In the genomic region with DNA sequence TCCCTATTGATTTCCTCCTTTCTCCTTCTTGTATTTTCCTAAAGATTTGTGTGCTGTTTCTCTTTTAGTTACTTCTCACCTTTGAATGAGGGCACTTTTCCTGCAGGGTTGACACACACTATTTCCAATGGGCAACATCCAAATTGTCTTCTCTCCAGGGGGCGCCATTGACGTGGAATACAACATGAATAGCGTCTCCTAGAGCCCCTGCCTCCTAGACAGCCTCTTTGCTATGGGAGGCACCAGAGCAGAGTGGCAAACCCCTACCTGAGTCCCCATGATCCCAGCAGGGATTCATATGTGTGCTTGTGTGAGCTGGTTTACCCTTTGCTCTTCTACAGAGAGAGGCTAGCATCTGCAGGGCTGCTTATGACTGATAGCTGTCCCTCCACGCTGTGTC, we compare ENCODE assay signal across 8 cellular contexts.
A peak's percentile ranks its signal among the peaks of the same experiment; 100 is the strongest.
DNase-seq lines count a peak whose midpoint lies in the region; ATAC-seq and TF ChIP-seq lines count a peak whose summit lies in the region.

No MANE protein-coding gene starts in this region.

- no peak overlapping the region for H3K4me3 Mint-ChIP-seq in chondrocyte (ENCODE audit: unreplicated experiment)

- no peaks in the 10 kb centered on the region for H3K27me3 Mint-ChIP-seq in chondrocyte (ENCODE audit: low read depth)

- H3K36me3 ChIP-seq in left lung, result no peaks in the 10 kb centered on the region

- TF ChIP-seq CTCF in chondrocyte (IDR thresholded peaks at IDR 0.05) (peak; percentile 76), left lung (IDR thresholded peaks at IDR 0.05) (peak; percentile 28 to 44)

- H3K27ac ChIP-seq in left lung, result no peak overlapping the region

- ATAC-seq in left lung (peak; percentile 92), GM19035 (IDR thresholded peaks at IDR 0.05; ENCODE audit: unreplicated experiment) (no peak), HG03520 (IDR thresholded peaks at IDR 0.05; ENCODE audit: unreplicated experiment) (no peak)

- intact Hi-C loops in left lung (cut with DNase I), result no loop called here

- DNase-seq in GM03348 (ENCODE audit: low spot score) (peak; percentile 40), NCI-H128 (lab: John Stamatoyannopoulos, UW; ENCODE audit: unreplicated experiment) (peak; percentile 18), chondrocyte (ENCODE audit: low spot score) (no peak), left lung (peak in 1 of 2 donors; percentile 55)
- peak; percentile 42 for DNase-seq in activated CD4-positive, CD25-positive, alpha-beta regulatory T cell treated with anti-CD3 and anti-CD28 coated beads, Interleukin-2, amount 50 U/mL, for 72 hours
- DNase-seq in stimulated activated CD8-positive, alpha-beta memory T cell treated with anti-CD3 and anti-CD28 coated beads, Interleukin-12 subunit alpha, Interleukin-12 subunit beta, amount 100 ng/mL, for 24 hours (ENCODE audit: extremely low read depth), result peak; percentile 16

- no peaks in the 10 kb centered on the region for H3K4me1 ChIP-seq in left lung

- peaks cover 13% of the 10 kb centered on the region for H3K9me3 Mint-ChIP-seq in chondrocyte (ENCODE audit: low read depth)

- no peak overlapping the region for H3K4me3 ChIP-seq in left lung

- H3K4me1 Mint-ChIP-seq in chondrocyte (ENCODE audit: low read depth), result no peaks in the 10 kb centered on the region

- no peaks in the 10 kb centered on the region for H3K27me3 ChIP-seq in left lung

- H3K27ac Mint-ChIP-seq in chondrocyte (ENCODE audit: unreplicated experiment), result no peak overlapping the region

- H3K36me3 Mint-ChIP-seq in chondrocyte (ENCODE audit: low read depth), result peaks cover 2% of the 10 kb centered on the region

- no peaks in the 10 kb centered on the region for H3K9me3 ChIP-seq in left lung
